ENCODE assay signal across 8 cellular contexts in genomic region chr20:31894980-31895675, GRCh38. TPM values are rescaled to one million over a fixed set of nuclear protein-coding genes. Genes with fewer than 3 reads are reported as not detected.
DNase-seq lines count a peak whose midpoint lies in the region; ATAC-seq and TF ChIP-seq lines count a peak whose summit lies in the region.

No MANE protein-coding gene starts in this region.

- no peak overlapping the region for H3K9ac ChIP-seq in HCT116 (ENCODE audit: low read length)

- no peak for TF ChIP-seq RAD21 in HCT116 (IDR thresholded peaks at IDR 0.05; ENCODE audit: low read depth)

- CTCF ChIA-PET in HCT116 (lab: Charles Lee), result interaction anchor here (1.5 kb wide), 1 partner anchor 42 kb away, joined by 4 read pairs; no protein-coding TSS in a partner anchor
- CTCF ChIA-PET in CD8-positive, alpha-beta memory T cell (lab: Charles Lee), result no interaction called here

- H3K27me3 ChIP-seq in HCT116 (ENCODE audit: insufficient read depth, low read length), result no peaks in the 10 kb centered on the region
- H3K27me3 ChIP-seq in CD8-positive, alpha-beta memory T cell (ENCODE audit: insufficient read depth, low read length, poor library complexity, severe bottlenecking), result no peaks in the 10 kb centered on the region

- peak; percentile 49; the same call in 1 of the 2 replicates for ATAC-seq in HCT116

- H3K4me1 ChIP-seq in HCT116 (ENCODE audit: control insufficient read depth in 1 of 2, insufficient read depth in 2 of 2, low read length in 2 of 2), result no peaks in the 10 kb centered on the region
- no peaks in the 10 kb centered on the region for H3K4me1 ChIP-seq in CD8-positive, alpha-beta memory T cell (ENCODE audit: insufficient read depth, low read length)

- no peak overlapping the region for H3K27ac ChIP-seq in HCT116 (ENCODE audit: low read depth, low read length)
- H3K27ac ChIP-seq in CD8-positive, alpha-beta memory T cell (ENCODE audit: low read depth, low read length), result no peak overlapping the region

- TF ChIP-seq CTCF in HCT116 (IDR thresholded peaks at IDR 0.05 in 2 of 3, conservative IDR thresholded peaks at IDR 0.05 in 1 of 3; ENCODE audit: borderline replicate concordance in 1 of 3, insufficient read depth in 1 of 3, low read depth in 2 of 3, low read length in 2 of 3) (no peak), choroid plexus epithelial cell (conservative IDR thresholded peaks at IDR 0.05; ENCODE audit: low read depth, low read length) (no peak)

- no TSS peak for BruUV-seq in HCT116 (replicated peaks; lab: Mats Ljungman, UMichigan)

- H3K27me3 Mint-ChIP-seq in CD8-positive, alpha-beta memory T cell, result peaks cover 17 to 19% of the 10 kb centered on the region in 2 donors

- no peak for TF ChIP-seq POLR2A in HCT116 (IDR thresholded peaks at IDR 0.05; ENCODE audit: borderline replicate concordance, extremely low read depth, insufficient read depth, insufficient read length)

- no peaks in the 10 kb centered on the region for H3K9me2 ChIP-seq in HCT116 (ENCODE audit: insufficient read depth)

- H2AFZ ChIP-seq in HCT116 (ENCODE audit: low read depth, low read length, poor library complexity, severe bottlenecking), result peak overlapping the region; percentile 86

- POLR2A ChIA-PET in HCT116 (lab: Charles Lee), result no interaction called here
- POLR2A ChIA-PET in CD8-positive, alpha-beta memory T cell (lab: Charles Lee), result no interaction called here

- peaks cover 0 to 4% (median 0%) of the 10 kb centered on the region in 3 donors for H3K36me3 Mint-ChIP-seq in CD8-positive, alpha-beta memory T cell

- RAD21 ChIA-PET in HCT116 (lab: Charles Lee; ENCODE audit: low non-redundant PET in 1 of 2, low total read pairs in 2 of 2, uncharacterized antibody in 2 of 2, unreplicated experiment in 2 of 2), result no interaction called here

- H3K79me2 ChIP-seq in HCT116 (ENCODE audit: insufficient read depth, low read length), result no peaks in the 10 kb centered on the region

- intact Hi-C loops in HCT116 (cut with micrococcal nuclease), result no loop called here

- no peak overlapping the region for H3K27ac Mint-ChIP-seq in CD8-positive, alpha-beta memory T cell

- peaks cover 0 to 4% (median 0%) of the 10 kb centered on the region in 3 donors for H3K4me1 Mint-ChIP-seq in CD8-positive, alpha-beta memory T cell

- no peaks in the 10 kb centered on the region for H3K36me3 ChIP-seq in HCT116 (ENCODE audit: control insufficient read depth in 1 of 2, insufficient read depth in 2 of 2, low read length in 2 of 2)
- H3K36me3 ChIP-seq in CD8-positive, alpha-beta memory T cell (ENCODE audit: insufficient read depth, low read length), result no peaks in the 10 kb centered on the region

- DNase-seq in NCI-H82 (lab: John Stamatoyannopoulos, UW) (peak; percentile 41), NCI-H82 treated with DMSO at 0.1 percent for 48 hours (lab: John Stamatoyannopoulos, UW; ENCODE audit: unreplicated experiment) (no peak), HCT116 (ENCODE audit: low read depth, low spot score) (no peak), NAMALWA (ENCODE audit: low spot score) (peak; percentile 93), choroid plexus epithelial cell (ENCODE audit: low read depth) (peak; percentile 76), medulla oblongata (ENCODE audit: extremely low spot score) (peak; percentile 93), D341Med (ENCODE audit: low spot score) (no peak)
- no peak for DNase-seq in CD8-positive, alpha-beta memory T cell

- no peak overlapping the region for H3K4me2 ChIP-seq in HCT116 (ENCODE audit: low read length)

- no peaks in the 10 kb centered on the region for H3K9me3 ChIP-seq in HCT116 (ENCODE audit: control insufficient read depth in 1 of 2, insufficient read depth in 1 of 2, low read depth in 1 of 2, low read length in 2 of 2)
- H3K9me3 ChIP-seq in CD8-positive, alpha-beta memory T cell (ENCODE audit: low read length), result no peaks in the 10 kb centered on the region

- H3K9me3 Mint-ChIP-seq in CD8-positive, alpha-beta memory T cell, result no peaks in the 10 kb centered on the region

- H4K20me1 ChIP-seq in HCT116 (ENCODE audit: insufficient read depth), result no peaks in the 10 kb centered on the region

- H3K4me3 Mint-ChIP-seq in CD8-positive, alpha-beta memory T cell, result no peak overlapping the region

- H3K4me3 ChIP-seq in HCT116 (replicated peaks in 1 of 2; ENCODE audit: low read depth in 1 of 2, low read length in 2 of 2), result no peak overlapping the region
- H3K4me3 ChIP-seq in choroid plexus epithelial cell (ENCODE audit: low read depth, low read length), result no peak overlapping the region
- H3K4me3 ChIP-seq in CD8-positive, alpha-beta memory T cell (ENCODE audit: low read length), result no peak overlapping the region

TF ChIP-seq in HCT116, 20 proteins besides CTCF, POLR2A, EP300 and RAD21:
- TF ChIP-seq SIN3A (IDR thresholded peaks at IDR 0.05; ENCODE audit: low read depth), result no peak

RNA-seq across cellular contexts. Expression of gene TTLL9, which starts 24.7 kb away (rescaled TPM):
- total RNA-seq in HCT116 (2021; ENCODE audit: unreplicated experiment), result not detected
- 0.03 and 0.12 TPM in 2 replicates for polyA plus RNA-seq in HCT116 (2012)
- total RNA-seq in CD8-positive, alpha-beta memory T cell, result not detected
- not detected for polyA plus RNA-seq in CD8-positive, alpha-beta memory T cell

RNA-seq across cellular contexts. Expression of gene DUSP15, which starts 24.8 kb away (rescaled TPM):
- not detected for total RNA-seq in HCT116 (2021; ENCODE audit: unreplicated experiment)
- polyA plus RNA-seq in HCT116 (2012), result not detected in 2 replicates
- not detected for total RNA-seq in CD8-positive, alpha-beta memory T cell
- not detected for polyA plus RNA-seq in CD8-positive, alpha-beta memory T cell

RNA-seq across cellular contexts. Expression of gene FOXS1, which starts 49.7 kb away (rescaled TPM):
- not detected for total RNA-seq in HCT116 (2021; ENCODE audit: unreplicated experiment)
- not detected in 2 replicates for polyA plus RNA-seq in HCT116 (2012)
- total RNA-seq in CD8-positive, alpha-beta memory T cell, result not detected
- polyA plus RNA-seq in CD8-positive, alpha-beta memory T cell, result not detected

RNA-seq across cellular contexts. Expression of gene PDRG1, which starts 56.7 kb away (rescaled TPM):
- 18.7 TPM for total RNA-seq in HCT116 (2021; ENCODE audit: unreplicated experiment)
- 18.1 and 20.0 TPM in 2 replicates for polyA plus RNA-seq in HCT116 (2012)
- 10 to 100 TPM; 23.9 TPM for total RNA-seq in CD8-positive, alpha-beta memory T cell
- 22.4 TPM for polyA plus RNA-seq in CD8-positive, alpha-beta memory T cell

Comparison
In these comparisons a context has a peak if more than half of its experiments do, and no peak if none do; other contexts are left out.
1. DNase-seq: peak in NCI-H82 (single experiment), NAMALWA (single experiment), choroid plexus epithelial cell (single experiment) and medulla oblongata (single experiment); none in NCI-H82 treated with DMSO at 0.1 percent for 48 hours (single experiment), HCT116 (single experiment), CD8-positive, alpha-beta memory T cell (0 of 5) and D341Med (single experiment).